ENCODE assay signal across 2 cellular contexts in genomic region chr4:109419679-109420078, GRCh38.
TF ChIP-seq lines count a peak whose summit lies in the region.

No MANE protein-coding gene starts in this region.

TF ChIP-seq in HepG2, 621 proteins besides CTCF, POLR2A, EP300 and RAD21 (continued from another document):
- no peak for TF ChIP-seq ZFP91 (CRISPR knock-in tag; IDR thresholded peaks at IDR 0.05; ENCODE audit: borderline replicate concordance)

TF ChIP-seq in WTC11, 78 proteins besides CTCF, POLR2A, EP300 and RAD21 (continued from another document):
- TF ChIP-seq NR3C1 (CRISPR knock-in tag; conservative IDR thresholded peaks at IDR 0.05; ENCODE audit: low read depth) (no peak), JAZF1 (CRISPR knock-in tag; IDR thresholded peaks at IDR 0.05) (no peak), GABPB1 (CRISPR knock-in tag; IDR thresholded peaks at IDR 0.05) (no peak), SP1 (CRISPR knock-in tag; conservative IDR thresholded peaks at IDR 0.05) (no peak), ZNF512 (CRISPR knock-in tag; IDR thresholded peaks at IDR 0.05; ENCODE audit: borderline replicate concordance) (no peak), PRDM15 (CRISPR knock-in tag; IDR thresholded peaks at IDR 0.05) (no peak)
